ENCODE assay signal across 24 cellular contexts in the genomic region with DNA sequence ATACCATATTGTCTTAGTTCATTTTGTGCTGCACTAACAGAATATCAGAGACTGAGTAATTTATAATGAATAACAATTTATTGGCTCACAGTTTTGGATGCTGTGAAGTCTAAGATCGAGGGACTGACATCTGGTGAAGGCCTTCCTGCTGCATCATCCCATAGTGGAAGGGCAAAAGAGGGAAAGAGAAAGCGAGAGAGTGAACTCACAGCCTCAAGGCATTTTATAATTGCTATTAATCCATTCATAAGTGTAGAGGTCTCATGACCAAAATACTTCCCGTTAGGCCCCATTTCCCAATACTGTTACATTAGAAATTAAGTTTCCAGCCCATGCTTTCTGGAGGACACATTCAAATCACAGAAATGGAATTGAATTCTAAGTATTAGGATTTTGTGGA.
"Had no signal": no experiment of that assay in that cellular context is flagged by ENCODE, and none has a peak within 500 bp of the region (broad histone marks: within the 10 kb centered on the region; RNA-seq: fewer than 3 reads in every experiment).

No MANE protein-coding gene starts in this region.

- DNase-seq: activated CD4-positive, alpha-beta memory T cell treated with anti-CD3 and anti-CD28 coated beads, Interleukin-2, amount 10 ng/mL, durations not matched to agents 7 days and 5 days; activated CD4-positive, alpha-beta T cell treated with anti-CD3 and anti-CD28 coated beads, Interleukin-2, amount 10 ng/mL, durations not matched to agents 7 days and 5 days; activated CD4-positive, alpha-beta T cell treated with anti-CD3 and anti-CD28 coated beads, Interleukin-2, amount 50 U/mL, for 4 hours; activated CD4-positive, CD25-positive, alpha-beta regulatory T cell; activated CD4-positive, CD25-positive, alpha-beta regulatory T cell treated with anti-CD3 and anti-CD28 coated beads, Interleukin-2, amount 50 U/mL, for 72 hours; activated CD8-positive, alpha-beta memory T cell treated with anti-CD3 and anti-CD28 coated beads, Interleukin-2, amount 50 U/mL, for 48 hours; activated gamma-delta T cell; activated naive CD4-positive, alpha-beta T cell; activated naive CD4-positive, alpha-beta T cell treated with anti-CD3 and anti-CD28 coated beads, Interleukin-2, amount 10 ng/mL, durations not matched to agents 7 days and 5 days; activated naive CD8-positive, alpha-beta T cell treated with anti-CD3 and anti-CD28 coated beads, Interleukin-2, amount 10 ng/mL, durations not matched to agents 7 days and 5 days; activated T-cell treated with anti-CD3 and anti-CD28 coated beads for 4 hours; activated T-cell treated with anti-CD3 and anti-CD28 coated beads, Interleukin-2, amount 50 U/mL, for 24 hours; activated T-cell treated with anti-CD3 and anti-CD28 coated beads, Interleukin-2, amount 50 U/mL, for 72 hours; central memory CD4-positive, alpha-beta T cell; cerebellar nuclear complex; colonic mucosa; effector CD8-positive, alpha-beta T cell; foreskin fibroblast; gastrocnemius medialis; T-helper 2 cell had no signal

- H3K4me1 ChIP-seq: ascending aorta, breast epithelium, colonic mucosa, gastrocnemius medialis had no signal

- H3K36me3 ChIP-seq: ascending aorta, breast epithelium, cardiac muscle cell, colonic mucosa, gastrocnemius medialis had no signal

- ATAC-seq: activated T-cell treated with anti-CD3 and anti-CD28 coated beads, Interleukin-2, amount 50 U/mL, for 72 hours; esophagus mucosa; gastrocnemius medialis had no signal

- H3K27me3 ChIP-seq: ascending aorta, breast epithelium, cardiac muscle cell, colonic mucosa, gastrocnemius medialis had no signal

- H3K4me3 ChIP-seq: ascending aorta, breast epithelium, cardiac muscle cell, colonic mucosa, gastrocnemius medialis had no signal

- H3K27ac ChIP-seq: ascending aorta, breast epithelium, cardiac muscle cell, colonic mucosa, gastrocnemius medialis had no signal

- H3K9me3 ChIP-seq: ascending aorta, breast epithelium, colonic mucosa, gastrocnemius medialis had no signal
